Comparison of ENCODE assay signal across 8 cellular contexts in the genomic region with DNA sequence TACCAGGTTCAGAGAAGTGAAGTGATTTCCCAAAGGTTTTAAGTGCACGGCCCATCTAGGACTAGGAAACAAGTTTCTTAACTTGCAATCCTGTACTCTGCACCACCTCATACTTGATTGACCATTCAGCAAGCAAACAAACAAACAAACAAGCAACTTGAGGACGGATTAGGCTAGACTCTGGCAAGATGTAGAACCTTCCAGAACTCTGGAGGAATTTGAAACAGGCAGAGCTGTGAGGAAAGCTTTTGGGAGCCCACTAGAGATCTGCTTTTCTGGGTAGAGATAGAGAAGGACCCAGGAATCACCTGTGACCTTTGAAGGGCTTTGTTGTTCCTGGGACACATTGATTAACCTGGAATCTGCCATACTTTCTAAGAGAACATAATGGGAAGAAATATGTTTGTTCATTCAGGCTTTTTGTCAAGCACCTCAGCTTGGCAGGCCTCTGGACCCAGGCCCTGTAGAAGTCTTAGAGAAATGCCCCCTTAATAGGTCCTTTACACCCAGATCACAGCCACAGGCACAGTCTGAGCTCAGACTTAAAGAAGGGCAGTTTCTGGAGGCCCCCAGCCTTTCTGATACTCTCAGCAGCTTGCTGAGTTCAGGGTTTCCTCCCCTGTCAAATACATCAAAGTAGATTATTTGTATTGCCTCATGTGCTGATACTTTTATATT.
A peak's percentile ranks its signal among the peaks of the same experiment; 100 is the strongest.
DNase-seq lines count a peak whose midpoint lies in the region; ATAC-seq and TF ChIP-seq lines count a peak whose summit lies in the region.

No MANE protein-coding gene starts in this region.

- no peak for TF ChIP-seq CTCF in RWPE1 (conservative IDR thresholded peaks at IDR 0.05; ENCODE audit: low read depth)
- TF ChIP-seq CTCF in fibroblast of mammary gland (conservative IDR thresholded peaks at IDR 0.05; ENCODE audit: control insufficient read depth, insufficient read depth, low read depth, low read length) = no peak

- CTCF ChIA-PET in RWPE1 (lab: Yijun Ruan, JAX) = no interaction called here

- DNase-seq in RWPE1 (ENCODE audit: low spot score) = no peak
- DNase-seq in fibroblast of mammary gland (ENCODE audit: low read depth) = no peak
- DNase-seq in skeletal muscle cell (ENCODE audit: low read depth) = no peak
- no peak for DNase-seq in AG20443 (ENCODE audit: low spot score)
- DNase-seq in CD1c-positive myeloid dendritic cell (ENCODE audit: extremely low spot score) = no peak
- DNase-seq in NCI-H1436 (lab: John Stamatoyannopoulos, UW) = no peak

- ATAC-seq in GM18909 (IDR thresholded peaks at IDR 0.05; ENCODE audit: poor library complexity, unreplicated experiment) (peak; percentile 0), GM18520 (IDR thresholded peaks at IDR 0.05; ENCODE audit: unreplicated experiment) (no peak)

- POLR2A ChIA-PET in RWPE1 (lab: Yijun Ruan, JAX; ENCODE audit: low non-redundant PET) = no interaction called here

- peak overlapping the region; percentile 91 for H3K4me3 ChIP-seq in fibroblast of mammary gland (ENCODE audit: control insufficient read depth, low read depth, low read length)
- peak overlapping the region; percentile 61 for H3K4me3 ChIP-seq in skeletal muscle cell (ENCODE audit: low read depth, low read length)

- peak overlapping the region; percentile 97 for H3K27ac ChIP-seq in RWPE1
